Comparison of ENCODE assay signal across 12 cellular contexts in the genomic region with DNA sequence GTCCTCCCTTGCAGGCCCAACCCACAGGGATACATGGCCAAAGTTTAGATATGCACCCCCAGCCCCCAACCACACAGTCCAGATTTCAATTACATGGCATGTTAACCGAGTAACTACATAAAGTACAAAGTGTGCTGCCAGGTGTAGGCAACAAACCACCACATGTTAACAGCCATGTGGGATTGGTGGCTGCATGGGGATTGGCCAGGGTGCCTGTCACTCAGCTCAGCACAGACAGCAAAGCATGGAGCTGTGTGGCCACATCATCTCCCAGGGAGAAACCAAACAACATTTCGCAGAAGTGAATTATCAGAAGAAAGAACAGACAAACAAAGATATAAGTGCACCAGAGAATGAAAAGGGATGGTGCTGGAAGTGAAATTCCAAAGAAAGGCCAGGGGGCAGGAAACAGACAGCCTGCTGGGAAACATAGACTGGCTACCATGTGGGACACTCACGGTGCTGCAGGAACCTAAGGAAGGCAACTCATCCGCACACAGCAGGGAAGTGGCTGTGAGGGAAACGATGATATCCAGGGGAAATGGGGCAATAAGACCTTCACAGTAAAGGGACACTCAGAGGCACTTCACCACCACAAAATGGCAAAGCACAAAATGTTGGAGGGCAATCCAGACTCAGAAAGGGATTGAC.
"Had no signal": no experiment of that assay in that cellular context is flagged by ENCODE, and none has a peak within 500 bp of the region (broad histone marks: within the 10 kb centered on the region; RNA-seq: fewer than 3 reads in every experiment).

No MANE protein-coding gene starts in this region.

- H3K4me1 ChIP-seq: breast epithelium, esophagus squamous epithelium had no signal

- H3K9me3 ChIP-seq: breast epithelium, esophagus squamous epithelium, thoracic aorta had no signal

- DNase-seq: activated CD4-positive, alpha-beta T cell treated with anti-CD3 and anti-CD28 coated beads, Interleukin-2, amount 50 U/mL, for 1 hour; activated CD4-positive, CD25-positive, alpha-beta regulatory T cell; activated gamma-delta T cell treated with Interleukin-2 at 50 U/mL for 16 hours; activated naive CD8-positive, alpha-beta T cell treated with anti-CD3 and anti-CD28 coated beads for 36 hours; activated T-cell treated with anti-CD3 and anti-CD28 coated beads, Interleukin-2, amount 50 U/mL, for 1 hour; esophagus squamous epithelium; foreskin fibroblast; natural killer cell; stimulated activated CD4-positive, alpha-beta T cell treated with anti-CD3 and anti-CD28 coated beads, Interleukin-2, amount 100 ng/mL, for 48 hours; T-helper 17 cell had no signal

- H3K4me3 ChIP-seq: breast epithelium, esophagus squamous epithelium, thoracic aorta had no signal

- H3K27me3 ChIP-seq: breast epithelium had no signal

- H3K27ac ChIP-seq: breast epithelium, esophagus squamous epithelium, thoracic aorta had no signal

- H3K36me3 ChIP-seq: breast epithelium, esophagus squamous epithelium, thoracic aorta had no signal
